In genomic region chr6:27494987-27495385, GRCh38 we compare ENCODE assay signal across 8 cellular contexts. TPM values are rescaled to one million over a fixed set of nuclear protein-coding genes. Genes with fewer than 3 reads are reported as not detected.
DNase-seq lines count a peak whose midpoint lies in the region; ATAC-seq and TF ChIP-seq lines count a peak whose summit lies in the region.

No MANE protein-coding gene starts in this region.

- TF ChIP-seq CTCF in brain microvascular endothelial cell (IDR thresholded peaks at IDR 0.05; ENCODE audit: low read depth, low read length, missing control alignments) (no peak), lung (IDR thresholded peaks at IDR 0.05; ENCODE audit: control extremely low read depth, extremely low read depth) (no peak), uterus (IDR thresholded peaks at IDR 0.05) (no peak)

- intact Hi-C loops in uterus (cut with DNase I; ENCODE audit: low total_unique reads): no loop called here

- peak overlapping the region; percentile 74 for H3K4me3 Mint-ChIP-seq in activated naive CD4-positive, alpha-beta T cell treated with anti-CD3 and anti-CD28 coated beads, Interleukin-2, amount 50 U/mL, for 24 hours

- ATAC-seq in lung (ENCODE audit: insufficient read depth, low FRiP score): no peak

- DNase-seq in activated naive CD4-positive, alpha-beta T cell treated with Interleukin-2 at 50 U/mL for 16 hours: no peak
- DNase-seq in brain microvascular endothelial cell (no peak), lung (ENCODE audit: low spot score) (no peak), uterus (no peak), AML-193 (lab: John Stamatoyannopoulos, UW) (no peak), T-helper 9 cell (no peak), NCI-H187 (lab: John Stamatoyannopoulos, UW) (no peak)

- H3K4me1 ChIP-seq in lung (ENCODE audit: control insufficient read depth in 2 of 2, insufficient read depth in 2 of 2, low read length in 2 of 2): peaks cover 0 to 3% of the 10 kb centered on the region in 2 donors
- no peaks in the 10 kb centered on the region for H3K4me1 ChIP-seq in uterus

- H3K27ac Mint-ChIP-seq in activated naive CD4-positive, alpha-beta T cell treated with anti-CD3 and anti-CD28 coated beads, Interleukin-2, amount 50 U/mL, for 24 hours: peak overlapping the region; percentile 86

- H3K9me3 Mint-ChIP-seq in activated naive CD4-positive, alpha-beta T cell treated with anti-CD3 and anti-CD28 coated beads, Interleukin-2, amount 50 U/mL, for 24 hours: no peaks in the 10 kb centered on the region

- peak overlapping the region; percentile 0 for H3K27ac ChIP-seq in brain microvascular endothelial cell
- H3K27ac ChIP-seq in lung (ENCODE audit: low read depth in 1 of 2, low read length in 1 of 2): no peak overlapping the region
- peak overlapping the region in 1 of 2 donors; percentile 6 for H3K27ac ChIP-seq in uterus

- H3K27me3 ChIP-seq in brain microvascular endothelial cell (replicated peaks) (no peaks in the 10 kb centered on the region), lung (ENCODE audit: control insufficient read depth, insufficient read depth) (no peaks in the 10 kb centered on the region), uterus (peaks cover 0 to 21% of the 10 kb centered on the region in 2 donors)

- peaks cover 14% of the 10 kb centered on the region for H3K4me1 Mint-ChIP-seq in activated naive CD4-positive, alpha-beta T cell treated with anti-CD3 and anti-CD28 coated beads, Interleukin-2, amount 50 U/mL, for 24 hours

- H3K9me3 ChIP-seq in lung (ENCODE audit: control insufficient read depth in 2 of 2, insufficient read depth in 1 of 2, low read length in 1 of 2) (peaks cover 0 to 4% of the 10 kb centered on the region in 2 donors), uterus (no peaks in the 10 kb centered on the region)

- H3K4me3 ChIP-seq in brain microvascular endothelial cell (ENCODE audit: low read depth, low read length): peak overlapping the region; percentile 81
- peak overlapping the region; percentile 21 for H3K4me3 ChIP-seq in lung
- H3K4me3 ChIP-seq in uterus: peak overlapping the region; percentile 23 to 25

- in situ Hi-C loops in brain microvascular endothelial cell (cut with HindIII; ENCODE audit: low pct_ligation_motif_present, low sequenced_read_pairs): no loop called here

- WGBS in lung, 2 donors: 5 to 11% methylated on average over 7 of the region's 7 CpGs

- no peaks in the 10 kb centered on the region for H3K36me3 ChIP-seq in brain microvascular endothelial cell (replicated peaks)
- no peaks in the 10 kb centered on the region for H3K36me3 ChIP-seq in lung (ENCODE audit: control insufficient read depth in 2 of 2, insufficient read depth in 2 of 2, low read length in 2 of 2)
- H3K36me3 ChIP-seq in uterus: no peaks in the 10 kb centered on the region

- no peak for TF ChIP-seq POLR2A in uterus (IDR thresholded peaks at IDR 0.05)

- peaks cover 10% of the 10 kb centered on the region for H3K36me3 Mint-ChIP-seq in activated naive CD4-positive, alpha-beta T cell treated with anti-CD3 and anti-CD28 coated beads, Interleukin-2, amount 50 U/mL, for 24 hours

- peaks cover 36% of the 10 kb centered on the region for H3K27me3 Mint-ChIP-seq in activated naive CD4-positive, alpha-beta T cell treated with anti-CD3 and anti-CD28 coated beads, Interleukin-2, amount 50 U/mL, for 24 hours

RNA-seq across cellular contexts. Expression of gene ZNF184, which starts 22.1 kb away (rescaled TPM):
- 10 to 100 TPM in 1 of 2 donors, 1 to 10 TPM in 1; 5.0 to 11.9 TPM for total RNA-seq in lung
- polyA plus RNA-seq in lung: 1 to 10 TPM; 1.4 to 2.3 TPM
- 10 to 100 TPM in 2 of 4 donors, 1 to 10 TPM in 2; 3.8 to 28.3 (median 10.7) TPM for total RNA-seq in uterus

Comparison
In these comparisons a context has a peak if more than half of its experiments do, and no peak if none do; other contexts are left out.
1. H3K4me3 ChIP-seq: peak in every context shown above with its lines; median percentile 81 in brain microvascular endothelial cell; 24 in uterus; 21 in lung.